ENCODE assay signal across 24 cellular contexts in the genomic region with DNA sequence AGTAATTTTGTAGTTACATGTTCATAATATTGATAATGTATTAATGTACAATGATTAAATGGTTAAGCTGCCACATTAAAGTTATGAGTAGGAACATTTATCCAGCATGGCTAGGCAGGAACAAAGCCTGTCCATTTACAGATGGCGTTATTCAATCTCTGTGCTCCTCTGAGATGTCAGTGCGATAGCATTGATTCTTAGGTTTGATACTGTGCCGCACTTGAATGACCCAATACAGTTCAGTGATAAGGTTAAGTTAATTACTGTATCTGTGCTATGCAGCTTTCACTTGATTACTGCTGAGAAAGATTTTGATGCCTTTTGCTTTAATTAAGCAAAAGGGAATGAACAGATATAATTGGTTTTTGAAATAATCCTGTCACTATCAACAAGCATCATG.
DNase-seq lines count a peak whose midpoint lies in the region; ATAC-seq and TF ChIP-seq lines count a peak whose summit lies in the region.
"Had no signal": no experiment of that assay in that cellular context is flagged by ENCODE, and none has a peak within 500 bp of the region (broad histone marks: within the 10 kb centered on the region; RNA-seq: fewer than 3 reads in every experiment).

No MANE protein-coding gene starts in this region.

- H3K27ac ChIP-seq in SK-N-SH (ENCODE audit: low read depth in 2 of 2, low read length in 1 of 2) (no peak overlapping the region), osteoblast (ENCODE audit: low read depth, low read length) (no peak overlapping the region)
- H3K27ac ChIP-seq in CD8-positive, alpha-beta memory T cell (ENCODE audit: low read depth, low read length), result no peak overlapping the region
- H3K27ac ChIP-seq: 22Rv1; A549; BLaER1 treated with 17β-estradiol and CSF1 and Interleukin-3, amounts not matched to agents 10 nM and 100 nM; C4-2B had no signal

- H4K20me1 ChIP-seq in SK-N-SH (ENCODE audit: insufficient read depth) (no peaks in the 10 kb centered on the region), osteoblast (ENCODE audit: insufficient read depth, low read length) (no peaks in the 10 kb centered on the region)

- no peak overlapping the region for H3K4me2 ChIP-seq in SK-N-SH
- H3K4me2 ChIP-seq in osteoblast (ENCODE audit: insufficient read depth, low read length), result no peak overlapping the region
- H3K4me2 ChIP-seq: A549; BLaER1 treated with 17β-estradiol and CSF1 and Interleukin-3, amounts not matched to agents 10 nM and 100 nM had no signal

- H3K4me1 ChIP-seq in SK-N-SH (ENCODE audit: control insufficient read depth in 1 of 2, insufficient read depth in 2 of 2, low read depth in 1 of 2, low read length in 1 of 2), result peaks cover 0 to 3% of the 10 kb centered on the region in 2 experiments; a peak in 3 of 4 replicates
- H3K4me1 ChIP-seq in osteoblast (ENCODE audit: insufficient read depth, low read length), result no peaks in the 10 kb centered on the region
- H3K4me1 ChIP-seq in CD8-positive, alpha-beta memory T cell (ENCODE audit: insufficient read depth, low read length), result no peaks in the 10 kb centered on the region
- H3K4me1 ChIP-seq: A549; BLaER1 treated with 17β-estradiol and CSF1 and Interleukin-3, amounts not matched to agents 10 nM and 100 nM had no signal

- H3K9ac ChIP-seq in SK-N-SH, result no peak overlapping the region
- H3K9ac ChIP-seq: BLaER1 treated with 17β-estradiol and CSF1 and Interleukin-3, amounts not matched to agents 10 nM and 100 nM had no signal

- H3K4me1 Mint-ChIP-seq in CD8-positive, alpha-beta memory T cell, result peaks cover 0 to 4% (median 3%) of the 10 kb centered on the region in 3 donors
- H3K4me1 Mint-ChIP-seq: B cell had no signal

- no peak overlapping the region for H3K27ac Mint-ChIP-seq in CD8-positive, alpha-beta memory T cell
- H3K27ac Mint-ChIP-seq: B cell; CD4-positive, alpha-beta T cell; CD8-positive, alpha-beta T cell had no signal

- no peaks in the 10 kb centered on the region for H3K9me3 ChIP-seq in SK-N-SH
- no peaks in the 10 kb centered on the region for H3K9me3 ChIP-seq in osteoblast (ENCODE audit: low read depth, low read length)
- no peaks in the 10 kb centered on the region for H3K9me3 ChIP-seq in CD8-positive, alpha-beta memory T cell (ENCODE audit: low read length)
- H3K9me3 ChIP-seq: A549; BLaER1 treated with 17β-estradiol and CSF1 and Interleukin-3, amounts not matched to agents 10 nM and 100 nM had no signal

- no peak for TF ChIP-seq EP300 in SK-N-SH (IDR thresholded peaks at IDR 0.05; ENCODE audit: borderline replicate concordance in 1 of 2, low read depth in 1 of 2, low read length in 1 of 2)

- peaks cover 0 to 13% (median 0%) of the 10 kb centered on the region in 3 donors for H3K36me3 Mint-ChIP-seq in CD8-positive, alpha-beta memory T cell

- 98% methylated on average over 3 of the region's 3 CpGs for WGBS in SK-N-SH (ENCODE audit: low lambda C conversion rate)

- H3K4me3 ChIP-seq in SK-N-SH (ENCODE audit: low read depth in 2 of 2, low read length in 1 of 2) (no peak overlapping the region), osteoblast (ENCODE audit: insufficient read depth, low read length) (no peak overlapping the region)
- no peak overlapping the region for H3K4me3 ChIP-seq in CD8-positive, alpha-beta memory T cell (ENCODE audit: low read length)
- H3K4me3 ChIP-seq: A549; BLaER1 treated with 17β-estradiol and CSF1 and Interleukin-3, amounts not matched to agents 10 nM and 100 nM; GM12878 had no signal

- POLR2A ChIA-PET in SK-N-SH (lab: Yijun Ruan, JAX), result no interaction called here
- POLR2A ChIA-PET in CD8-positive, alpha-beta memory T cell (lab: Charles Lee), result no interaction called here

- DNase-seq in NCI-H82 (lab: John Stamatoyannopoulos, UW), result peak; percentile 18
- DNase-seq in NCI-H82 treated with DMSO at 0.1 percent for 48 hours (lab: John Stamatoyannopoulos, UW; ENCODE audit: unreplicated experiment), result no peak
- no peak for DNase-seq in SK-N-SH
- DNase-seq in osteoblast (ENCODE audit: insufficient read length, low spot score, missing footprints), result peak; percentile 21
- no peak for DNase-seq in CD8-positive, alpha-beta memory T cell
- DNase-seq in activated naive CD4-positive, alpha-beta T cell (lab: John Stamatoyannopoulos, UW), result no peak
- DNase-seq: AML-193; CD4-positive, alpha-beta T cell; CD8-positive, alpha-beta T cell; COR-L47; DMS 273 treated with DMSO at 0.1 percent for 48 hours; DMS153; DMS53; DMS79; DND-41; EL; GDM1 had no signal

- H3F3A ChIP-seq in SK-N-SH (replicated peaks; ENCODE audit: insufficient read depth), result no peaks in the 10 kb centered on the region

- H3K27me3 ChIP-seq in SK-N-SH (ENCODE audit: insufficient read depth) (no peaks in the 10 kb centered on the region), osteoblast (ENCODE audit: insufficient read depth, low read length) (no peaks in the 10 kb centered on the region)
- H3K27me3 ChIP-seq in CD8-positive, alpha-beta memory T cell (ENCODE audit: insufficient read depth, low read length, poor library complexity, severe bottlenecking), result no peaks in the 10 kb centered on the region
- H3K27me3 ChIP-seq: BLaER1 treated with 17β-estradiol and CSF1 and Interleukin-3, amounts not matched to agents 10 nM and 100 nM had no signal

- CTCF ChIA-PET in SK-N-SH (lab: Yijun Ruan, JAX), result interaction anchor here (2.1 kb wide), 1 partner anchor 8 kb away, joined by 7 read pairs; no protein-coding TSS in a partner anchor
- CTCF ChIA-PET in CD8-positive, alpha-beta memory T cell (lab: Charles Lee), result no interaction called here

- no peak for ATAC-seq in GM18498 (IDR thresholded peaks at IDR 0.05; ENCODE audit: unreplicated experiment)
- ATAC-seq: A549; CD8-positive, alpha-beta T cell; GM12878 had no signal

- H3K36me3 ChIP-seq in SK-N-SH (replicated peaks in 1 of 2; ENCODE audit: control insufficient read depth in 1 of 2, insufficient read depth in 2 of 2, low read length in 1 of 2) (no peaks in the 10 kb centered on the region), osteoblast (ENCODE audit: insufficient read depth, low read length) (no peaks in the 10 kb centered on the region)
- H3K36me3 ChIP-seq in CD8-positive, alpha-beta memory T cell (ENCODE audit: insufficient read depth, low read length), result peaks cover 5% of the 10 kb centered on the region

- H2AFZ ChIP-seq in SK-N-SH (ENCODE audit: low read depth) (no peak overlapping the region), osteoblast (ENCODE audit: low read length) (no peak overlapping the region)

- H3K4me3 Mint-ChIP-seq in CD8-positive, alpha-beta memory T cell, result no peak overlapping the region
- H3K4me3 Mint-ChIP-seq: B cell; CD4-positive, alpha-beta T cell; CD8-positive, alpha-beta T cell had no signal

- no peak for TF ChIP-seq RAD21 in SK-N-SH (IDR thresholded peaks at IDR 0.05; ENCODE audit: low read length)

- no peaks in the 10 kb centered on the region for H3K9me2 ChIP-seq in SK-N-SH

- H3K27me3 Mint-ChIP-seq in CD8-positive, alpha-beta memory T cell, result no peaks in the 10 kb centered on the region
- H3K27me3 Mint-ChIP-seq: B cell; CD4-positive, alpha-beta T cell had no signal

- TF ChIP-seq CTCF in SK-N-SH (IDR thresholded peaks at IDR 0.05) (no peak), osteoblast (IDR thresholded peaks at IDR 0.05; ENCODE audit: extremely low read depth, low read depth, low read length) (no peak)

- H3K9me3 Mint-ChIP-seq in CD8-positive, alpha-beta memory T cell, result no peaks in the 10 kb centered on the region
- H3K9me3 Mint-ChIP-seq: CD4-positive, alpha-beta T cell; CD8-positive, alpha-beta T cell had no signal

- H3K79me2 ChIP-seq in SK-N-SH (ENCODE audit: insufficient read depth) (no peaks in the 10 kb centered on the region), osteoblast (ENCODE audit: insufficient read depth, low read length) (no peaks in the 10 kb centered on the region)

TF ChIP-seq in SK-N-SH, 30 proteins besides CTCF, POLR2A, EP300 and RAD21:
- TF ChIP-seq JUND (IDR thresholded peaks at IDR 0.05) (no peak), GATA2 (CRISPR knock-in tag; IDR thresholded peaks at IDR 0.05) (peak; percentile 77)

Comparison
In these comparisons a context has a peak if more than half of its experiments do, and no peak if none do; other contexts are left out.
1. DNase-seq: peak in NCI-H82 (single experiment) and osteoblast (single experiment); none in NCI-H82 treated with DMSO at 0.1 percent for 48 hours (single experiment), SK-N-SH (single experiment), CD8-positive, alpha-beta memory T cell (0 of 5) and activated naive CD4-positive, alpha-beta T cell (0 of 4).